In the genomic region with DNA sequence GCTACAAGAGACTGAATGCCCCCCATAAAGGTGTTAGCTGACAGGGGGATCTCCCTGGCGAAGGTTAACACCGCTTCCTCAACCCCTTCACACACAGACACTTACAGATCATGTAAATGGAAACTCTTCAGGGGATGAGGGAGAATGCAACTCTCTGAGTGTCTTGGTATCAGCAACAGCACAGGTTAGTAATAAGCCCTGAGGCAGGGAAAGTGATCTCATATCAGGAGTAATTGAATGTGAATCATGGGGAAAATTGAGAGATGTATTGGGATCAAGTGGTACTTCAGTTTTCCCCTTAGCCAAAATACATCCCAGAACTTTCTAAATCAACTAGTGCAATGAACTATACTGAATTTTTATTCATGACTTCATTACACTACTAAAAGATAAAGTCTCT, we compare ENCODE assay signal across 21 cellular contexts. TPM values are rescaled to one million over a fixed set of nuclear protein-coding genes. Genes with fewer than 3 reads are reported as not detected.
DNase-seq lines count a peak whose midpoint lies in the region; FAIRE-seq and TF ChIP-seq lines count a peak whose summit lies in the region.
"Had no signal": no experiment of that assay in that cellular context is flagged by ENCODE, and none has a peak within 500 bp of the region (broad histone marks: within the 10 kb centered on the region; RNA-seq: fewer than 3 reads in every experiment).

No MANE protein-coding gene starts in this region.

- no peak overlapping the region for H2AFZ ChIP-seq in osteoblast (ENCODE audit: low read length)

- no peaks in the 10 kb centered on the region for H3K9me3 ChIP-seq in osteoblast (ENCODE audit: low read depth, low read length)
- H3K9me3 ChIP-seq: BLaER1 treated with 17β-estradiol and CSF1 and Interleukin-3, amounts not matched to agents 10 nM and 100 nM had no signal

- no peaks in the 10 kb centered on the region for H4K20me1 ChIP-seq in osteoblast (ENCODE audit: insufficient read depth, low read length)
- H4K20me1 ChIP-seq: BLaER1 treated with 17β-estradiol and CSF1 and Interleukin-3, amounts not matched to agents 10 nM and 100 nM had no signal

- H3K4me1 ChIP-seq in osteoblast (ENCODE audit: insufficient read depth, low read length): no peaks in the 10 kb centered on the region
- H3K4me1 ChIP-seq: BLaER1 treated with 17β-estradiol and CSF1 and Interleukin-3, amounts not matched to agents 10 nM and 100 nM had no signal

- no peaks in the 10 kb centered on the region for H3K79me2 ChIP-seq in osteoblast (ENCODE audit: insufficient read depth, low read length)

- TF ChIP-seq CTCF in bronchial epithelial cell (IDR thresholded peaks at IDR 0.05; ENCODE audit: insufficient read depth, low read length, severe bottlenecking): no peak
- TF ChIP-seq CTCF in osteoblast (IDR thresholded peaks at IDR 0.05; ENCODE audit: extremely low read depth, low read depth, low read length): no peak

- no peak overlapping the region for H3K27ac ChIP-seq in osteoblast (ENCODE audit: low read depth, low read length)
- H3K27ac ChIP-seq: BLaER1 treated with 17β-estradiol and CSF1 and Interleukin-3, amounts not matched to agents 10 nM and 100 nM; HL-60 had no signal

- no peak for FAIRE-seq in bronchial epithelial cell (lab: Jason Lieb, UNC)
- FAIRE-seq: GM12892, GM18507 had no signal

- peak; percentile 20 for DNase-seq in ELR (ENCODE audit: low read depth)
- peak; percentile 1 for DNase-seq in RPMI7951 (ENCODE audit: low read depth)
- DNase-seq in bronchial epithelial cell (ENCODE audit: low read depth): peak; percentile 73
- peak; percentile 37 for DNase-seq in osteoblast (ENCODE audit: insufficient read length, low spot score, missing footprints)
- DNase-seq in stimulated activated CD4-positive, alpha-beta T cell treated with anti-CD3 and anti-CD28 coated beads, Interleukin-12 subunit alpha, Interleukin-12 subunit beta, amount 100 ng/mL, for 4 hours: no peak
- no peak for DNase-seq in NCI-H1930 (lab: John Stamatoyannopoulos, UW)
- DNase-seq in NCI-H2227 treated with DMSO at 0.1 percent for 48 hours (lab: John Stamatoyannopoulos, UW): no peak
- DNase-seq: Calu3; CD8-positive, alpha-beta T cell; DMS53; DND-41; GDM1; GOT3; H9 had no signal

- H3K27me3 ChIP-seq in bronchial epithelial cell (ENCODE audit: control insufficient read depth, insufficient read depth, low read length) (no peaks in the 10 kb centered on the region), osteoblast (ENCODE audit: insufficient read depth, low read length) (no peaks in the 10 kb centered on the region)
- H3K27me3 ChIP-seq: BLaER1 treated with 17β-estradiol and CSF1 and Interleukin-3, amounts not matched to agents 10 nM and 100 nM had no signal

- no peak overlapping the region for H3K4me2 ChIP-seq in osteoblast (ENCODE audit: insufficient read depth, low read length)
- H3K4me2 ChIP-seq: BLaER1 treated with 17β-estradiol and CSF1 and Interleukin-3, amounts not matched to agents 10 nM and 100 nM had no signal

- H3K4me3 ChIP-seq in bronchial epithelial cell (ENCODE audit: low read depth, low read length): no peak overlapping the region
- H3K4me3 ChIP-seq in osteoblast (ENCODE audit: insufficient read depth, low read length): no peak overlapping the region
- H3K4me3 ChIP-seq: BLaER1 treated with 17β-estradiol and CSF1 and Interleukin-3, amounts not matched to agents 10 nM and 100 nM had no signal

- H3K36me3 ChIP-seq in bronchial epithelial cell (ENCODE audit: control insufficient read depth, insufficient read depth, low read length): no peaks in the 10 kb centered on the region
- H3K36me3 ChIP-seq in osteoblast (ENCODE audit: insufficient read depth, low read length): no peaks in the 10 kb centered on the region
- H3K36me3 ChIP-seq: BLaER1 treated with 17β-estradiol and CSF1 and Interleukin-3, amounts not matched to agents 10 nM and 100 nM had no signal

RNA-seq across cellular contexts. Expression of gene OR2J3, which starts 23.8 kb away (rescaled TPM):
- not detected in 2 replicates for total RNA-seq in RPMI7951 (2014; rRNA removed; shearing (Covaris generic))
- not detected in 2 replicates for total RNA-seq in bronchial epithelial cell
- total RNA-seq in osteoblast: not detected in 2 replicates
- total RNA-seq: A172; B cell; Calu3; CD8-positive, alpha-beta T cell; H9; HT1080 had no signal

RNA-seq across cellular contexts. Expression of gene OR2J1, which starts 32.4 kb away (rescaled TPM):
- not detected in 2 replicates for total RNA-seq in RPMI7951 (2014; rRNA removed; shearing (Covaris generic))
- not detected in 2 replicates for total RNA-seq in bronchial epithelial cell
- not detected in 2 replicates for total RNA-seq in osteoblast
- total RNA-seq: A172; B cell; Calu3; CD8-positive, alpha-beta T cell; H9; HT1080 had no signal

RNA-seq across cellular contexts. Expression of gene OR2J2, which starts 39.0 kb away (rescaled TPM):
- not detected in 2 replicates for total RNA-seq in RPMI7951 (2014; rRNA removed; shearing (Covaris generic))
- total RNA-seq in bronchial epithelial cell (not detected in 2 replicates), osteoblast (not detected in 2 replicates)
- total RNA-seq: A172; B cell; Calu3; CD8-positive, alpha-beta T cell; H9; HT1080 had no signal

RNA-seq across cellular contexts. Expression of gene OR2B3, which starts 44.6 kb away (rescaled TPM):
- total RNA-seq in RPMI7951 (2014; rRNA removed; shearing (Covaris generic)): not detected in 2 replicates
- total RNA-seq in bronchial epithelial cell (not detected in 2 replicates), osteoblast (not detected in 2 replicates)
- total RNA-seq: A172; B cell; Calu3; CD8-positive, alpha-beta T cell; H9; HT1080 had no signal

Comparison
In these comparisons a context has a peak if more than half of its experiments do, and no peak if none do; other contexts are left out.
1. DNase-seq: peak in ELR (single experiment), RPMI7951 (single experiment), bronchial epithelial cell (single experiment) and osteoblast (single experiment); none in stimulated activated CD4-positive, alpha-beta T cell treated with anti-CD3 and anti-CD28 coated beads, Interleukin-12 subunit alpha, Interleukin-12 subunit beta, amount 100 ng/mL, for 4 hours (single experiment), NCI-H1930 (0 of 2) and NCI-H2227 treated with DMSO at 0.1 percent for 48 hours (single experiment).